8 cellular contexts compared by ENCODE assay signal in genomic region chr7:106736508-106737201, GRCh38.
DNase-seq lines count a peak whose midpoint lies in the region; ATAC-seq, FAIRE-seq and TF ChIP-seq lines count a peak whose summit lies in the region.

No MANE protein-coding gene starts in this region.

- H3K9ac ChIP-seq in NT2/D1 (ENCODE audit: insufficient read length, low read depth) (no peak overlapping the region), skeletal muscle satellite cell (ENCODE audit: low read depth, low read length) (peak overlapping the region; percentile 59)

- peaks cover 2% of the 10 kb centered on the region for H3K9me3 Mint-ChIP-seq in glutamatergic neuron (ENCODE audit: unreplicated experiment)

- H3K4me1 ChIP-seq in NT2/D1 (ENCODE audit: insufficient read depth, insufficient read length): no peaks in the 10 kb centered on the region
- peaks cover 11% of the 10 kb centered on the region for H3K4me1 ChIP-seq in skeletal muscle satellite cell (ENCODE audit: control insufficient read depth, insufficient read depth, low read length)

- peaks cover 3% of the 10 kb centered on the region for H3K27me3 Mint-ChIP-seq in glutamatergic neuron (ENCODE audit: unreplicated experiment)

- H3K27me3 ChIP-seq in NT2/D1 (ENCODE audit: insufficient read depth, insufficient read length) (no peaks in the 10 kb centered on the region), skeletal muscle satellite cell (ENCODE audit: control insufficient read depth, insufficient read depth, low read length) (no peaks in the 10 kb centered on the region)

- peak overlapping the region; percentile 49 for H3K4me2 ChIP-seq in skeletal muscle satellite cell (ENCODE audit: low read length)

- DNase-seq in D721Med (ENCODE audit: insufficient read length, low spot score): no peak
- DNase-seq in NT2/D1 (ENCODE audit: low read depth, low spot score): peak; percentile 68
- DNase-seq in activated gamma-delta T cell treated with anti-CD3 and anti-CD28 coated beads, Interleukin-2, amount 50 U/mL, for 16 hours (ENCODE audit: low read depth): peak; percentile 30
- no peak for DNase-seq in glutamatergic neuron
- no peak for DNase-seq in GM19238 (ENCODE audit: insufficient read length, low spot score)

- no peak for FAIRE-seq in D721Med (lab: Jason Lieb, UNC)

- H3K36me3 ChIP-seq in NT2/D1 (ENCODE audit: insufficient read depth, insufficient read length, low read length) (no peaks in the 10 kb centered on the region), skeletal muscle satellite cell (ENCODE audit: insufficient read depth, low read length) (no peaks in the 10 kb centered on the region)

- peaks cover 7% of the 10 kb centered on the region for H3K4me1 Mint-ChIP-seq in glutamatergic neuron (ENCODE audit: low read depth, unreplicated experiment)

- H3K4me3 ChIP-seq in NT2/D1 (ENCODE audit: insufficient read length, low read depth) (no peak overlapping the region), skeletal muscle satellite cell (ENCODE audit: low read length) (peak overlapping the region; percentile 10)

- peak; percentile 48 for TF ChIP-seq CTCF in D721Med (IDR thresholded peaks at IDR 0.05; ENCODE audit: insufficient read depth, missing control alignments)
- peak; percentile 16 for TF ChIP-seq CTCF in glutamatergic neuron (IDR thresholded peaks at IDR 0.05; ENCODE audit: partially characterized antibody, unreplicated experiment)

- H3K9me3 ChIP-seq in NT2/D1 (ENCODE audit: insufficient read depth, low read length) (peaks cover 12% of the 10 kb centered on the region), skeletal muscle satellite cell (replicated peaks; ENCODE audit: low read length) (no peaks in the 10 kb centered on the region)

- no peaks in the 10 kb centered on the region for H3K36me3 Mint-ChIP-seq in glutamatergic neuron (ENCODE audit: unreplicated experiment)

- H3K4me3 Mint-ChIP-seq in glutamatergic neuron (ENCODE audit: unreplicated experiment): no peak overlapping the region

- ATAC-seq in GM19395 (IDR thresholded peaks at IDR 0.05; ENCODE audit: unreplicated experiment) (peak; percentile 84), HG03457 (IDR thresholded peaks at IDR 0.05; ENCODE audit: unreplicated experiment) (peak; percentile 63)

- H3K27ac Mint-ChIP-seq in glutamatergic neuron (ENCODE audit: unreplicated experiment): peak overlapping the region; percentile 44

Comparison
In these comparisons a context has a peak if more than half of its experiments do, and no peak if none do; other contexts are left out.
1. DNase-seq: peak in NT2/D1 (single experiment) and activated gamma-delta T cell treated with anti-CD3 and anti-CD28 coated beads, Interleukin-2, amount 50 U/mL, for 16 hours (single experiment); none in D721Med (single experiment), glutamatergic neuron (single experiment) and GM19238 (single experiment).